Comparison of ENCODE assay signal across 24 cellular contexts in the genomic region with DNA sequence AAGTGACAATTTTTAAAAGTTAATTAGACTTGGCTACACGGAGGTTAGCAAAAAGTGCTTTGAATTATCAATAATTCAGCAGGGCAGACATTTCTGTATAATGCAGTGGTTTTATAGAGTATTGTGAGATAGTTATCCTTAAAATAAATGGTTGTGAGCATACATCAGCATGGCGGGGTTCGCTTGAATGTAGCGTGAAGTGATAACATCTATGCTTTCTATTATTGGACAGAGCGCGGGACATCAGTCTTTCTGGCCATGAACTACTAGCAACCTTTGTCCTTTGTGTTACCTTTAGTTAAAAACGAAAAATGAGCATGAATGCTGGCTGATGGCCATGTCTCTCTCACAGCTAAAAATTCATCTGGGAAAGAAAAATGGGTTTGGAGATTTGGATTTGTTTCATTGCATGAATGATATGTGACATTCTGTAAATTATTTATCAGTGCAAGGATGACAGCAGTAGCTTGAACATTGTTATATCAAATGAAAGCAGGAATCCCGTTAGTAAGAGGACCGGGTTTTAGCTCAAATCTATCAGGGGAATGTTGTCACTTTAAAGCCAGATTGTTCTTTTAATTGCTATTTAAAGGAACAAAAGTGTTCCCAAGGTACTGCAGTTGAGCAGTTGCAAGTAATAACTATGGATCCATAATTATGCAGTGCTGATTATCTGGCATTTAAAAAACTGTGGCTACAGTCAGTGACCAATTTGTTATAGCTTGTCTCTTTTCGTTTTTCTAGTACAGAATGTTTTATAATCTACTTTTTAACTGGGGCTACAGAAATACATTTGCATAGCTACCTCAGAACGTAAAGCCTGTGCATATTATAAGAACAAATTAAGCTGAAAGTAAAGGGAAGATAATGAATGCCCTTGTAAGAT.
DNase-seq lines count a peak whose midpoint lies in the region; ATAC-seq, FAIRE-seq and TF ChIP-seq lines count a peak whose summit lies in the region.
"Had no signal": no experiment of that assay in that cellular context is flagged by ENCODE, and none has a peak within 500 bp of the region (broad histone marks: within the 10 kb centered on the region; RNA-seq: fewer than 3 reads in every experiment).

No MANE protein-coding gene starts in this region.

- H3K4me3 ChIP-seq in WERI-Rb-1 (ENCODE audit: low read depth, low read length) = no peak overlapping the region
- H3K4me3 ChIP-seq in A673 (ENCODE audit: low read depth, low read length, poor library complexity, severe bottlenecking) = no peak overlapping the region

- H3K9me3 ChIP-seq in WERI-Rb-1 (ENCODE audit: severe bottlenecking) (no peaks in the 10 kb centered on the region), A673 (ENCODE audit: low read depth, low read length, poor library complexity, severe bottlenecking) (no peaks in the 10 kb centered on the region)
- H3K9me3 ChIP-seq: neutrophil, vagina had no signal

- peak; percentile 14 for FAIRE-seq in RCC 7860 (lab: Jason Lieb, UNC)
- FAIRE-seq: endothelial cell of umbilical vein, frontal cortex had no signal

- H3K27me3 ChIP-seq in WERI-Rb-1 (ENCODE audit: insufficient read depth, low read depth, severe bottlenecking) = no peaks in the 10 kb centered on the region
- no peaks in the 10 kb centered on the region for H3K27me3 ChIP-seq in A673 (replicated peaks; ENCODE audit: insufficient read depth, low read depth, low read length, poor library complexity)
- H3K27me3 ChIP-seq: neutrophil, vagina had no signal

- BruUV-seq in A673 (replicated peaks; lab: Mats Ljungman, UMichigan) = no TSS peak

- no peak for ATAC-seq in GM21526 (IDR thresholded peaks at IDR 0.05; ENCODE audit: low FRiP score, unreplicated experiment)
- ATAC-seq: left colon had no signal

- POLR2A ChIA-PET in A673 (lab: Charles Lee; ENCODE audit: low non-redundant PET) = no interaction called here

- intact Hi-C loops in A673 (cut with micrococcal nuclease; ENCODE audit: unreplicated experiment) = no loop called here

- no peak overlapping the region for H3K27ac ChIP-seq in WERI-Rb-1
- no peak overlapping the region for H3K27ac ChIP-seq in A673 (ENCODE audit: low read depth, low read length, poor library complexity, severe bottlenecking)
- H3K27ac ChIP-seq: KMS-11, neutrophil, vagina had no signal

- H3K4me1 ChIP-seq in A673 (ENCODE audit: insufficient read depth, low read length, poor library complexity, severe bottlenecking) = peaks cover 24% of the 10 kb centered on the region

- TF ChIP-seq CTCF in WERI-Rb-1 (IDR thresholded peaks at IDR 0.05; ENCODE audit: low read depth, low read length) = no peak
- TF ChIP-seq CTCF in A673 (conservative IDR thresholded peaks at IDR 0.05; ENCODE audit: low read depth, low read length) = no peak

- no peaks in the 10 kb centered on the region for H3K36me3 ChIP-seq in WERI-Rb-1
- H3K36me3 ChIP-seq in A673 (ENCODE audit: insufficient read depth, low read length, poor library complexity, severe bottlenecking) = no peaks in the 10 kb centered on the region
- H3K36me3 ChIP-seq: neutrophil, vagina had no signal

- peak; percentile 19 for DNase-seq in COLO829 (ENCODE audit: low spot score)
- DNase-seq in RCC 7860 (ENCODE audit: low spot score) = no peak
- DNase-seq in dermis blood vessel endothelial cell = peak; percentile 3
- DNase-seq in lung microvascular endothelial cell (ENCODE audit: low read depth in 2 of 2) = peak; percentile 49 to 67
- no peak for DNase-seq in WERI-Rb-1
- DNase-seq in A673 (ENCODE audit: low spot score) = no peak
- no peak for DNase-seq in NOMO-1 treated with DMSO at 0.1 percent for 48 hours (lab: John Stamatoyannopoulos, UW; ENCODE audit: unreplicated experiment)
- DNase-seq: activated CD8-positive, alpha-beta memory T cell treated with anti-CD3 and anti-CD28 coated beads, Interleukin-2, amount 50 U/mL, for 48 hours; activated effector memory CD4-positive, alpha-beta T cell treated with anti-CD3 and anti-CD28 coated beads, Interleukin-2, amount 50 U/mL, for 16 hours; amygdala; CD4-positive, CD25-positive, alpha-beta regulatory T cell; DMS79; left colon; NCI-H1048; NCI-H2081; NCI-H510A treated with DMSO at 0.1 percent for 48 hours; stimulated activated CD8-positive, alpha-beta memory T cell treated with anti-CD3 and anti-CD28 coated beads, Interleukin-4, amount 100 ng/mL, for 48 hours; T-helper 1 cell had no signal

- CTCF ChIA-PET in A673 (lab: Charles Lee) = interaction anchor here (0.9 kb wide), 1 partner anchor 113 kb away, joined by 3 read pairs; no protein-coding TSS in a partner anchor

Comparison
In these comparisons a context has a peak if more than half of its experiments do, and no peak if none do; other contexts are left out.
1. DNase-seq: peak in COLO829 (single experiment), dermis blood vessel endothelial cell (single experiment) and lung microvascular endothelial cell (2 of 2); none in RCC 7860 (single experiment), WERI-Rb-1 (single experiment), A673 (single experiment) and NOMO-1 treated with DMSO at 0.1 percent for 48 hours (single experiment).